Comparison of ENCODE assay signal across 1 cellular context in the genomic region with DNA sequence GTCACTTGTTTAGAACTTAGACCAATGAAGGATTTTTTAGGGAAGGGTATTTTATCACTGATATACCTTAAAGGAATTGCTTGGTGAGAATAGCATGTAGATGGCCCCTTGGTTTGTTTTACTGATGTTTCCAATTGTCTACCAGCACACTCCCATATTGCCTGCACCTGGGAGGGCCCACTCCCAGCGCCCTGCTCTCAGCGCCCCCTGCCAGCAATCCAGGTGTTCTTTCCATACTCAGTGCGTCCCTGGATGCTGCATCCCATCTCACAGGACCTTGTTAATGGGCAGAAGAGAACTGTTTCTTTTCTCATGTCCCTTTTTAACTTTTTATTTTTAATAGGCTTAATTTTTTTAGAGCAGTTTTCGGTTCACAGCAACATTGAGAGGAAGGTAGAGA.
TF ChIP-seq lines count a peak whose summit lies in the region.

No MANE protein-coding gene starts in this region.

TF ChIP-seq in HCT116, 20 proteins besides CTCF, POLR2A, EP300 and RAD21:
- TF ChIP-seq ZFX (IDR thresholded peaks at IDR 0.05) (no peak), ZNF274 (IDR thresholded peaks at IDR 0.05; ENCODE audit: low read depth, low read length) (no peak), SP1 (IDR thresholded peaks at IDR 0.05; ENCODE audit: low read depth) (no peak), TCF7L2 (IDR thresholded peaks at IDR 0.05; ENCODE audit: borderline replicate concordance, extremely low read depth, insufficient read depth, insufficient read length) (no peak), ELF1 (IDR thresholded peaks at IDR 0.05; ENCODE audit: borderline replicate concordance, low read depth) (no peak), CBX3 (IDR thresholded peaks at IDR 0.05; ENCODE audit: low read depth) (no peak), EZH2phosphoT487 (IDR thresholded peaks at IDR 0.05; ENCODE audit: borderline replicate concordance) (no peak), SIN3A (IDR thresholded peaks at IDR 0.05; ENCODE audit: low read depth) (no peak), EZH2 (IDR thresholded peaks at IDR 0.05) (no peak), YY1 (IDR thresholded peaks at IDR 0.05; ENCODE audit: extremely low read depth, insufficient replicate concordance, low read depth, low read length) (no peak), EGR1 (IDR thresholded peaks at IDR 0.05; ENCODE audit: low read depth) (no peak), CEBPB (IDR thresholded peaks at IDR 0.05; ENCODE audit: low read depth) (no peak), JUND (IDR thresholded peaks at IDR 0.05) (no peak), SRF (IDR thresholded peaks at IDR 0.05; ENCODE audit: low read depth) (no peak), POLR2AphosphoS5 (IDR thresholded peaks at IDR 0.05; ENCODE audit: low read depth, low read length) (no peak), FOSL1 (IDR thresholded peaks at IDR 0.05; ENCODE audit: low read depth) (no peak)
- TF ChIP-seq, protein P1, sequence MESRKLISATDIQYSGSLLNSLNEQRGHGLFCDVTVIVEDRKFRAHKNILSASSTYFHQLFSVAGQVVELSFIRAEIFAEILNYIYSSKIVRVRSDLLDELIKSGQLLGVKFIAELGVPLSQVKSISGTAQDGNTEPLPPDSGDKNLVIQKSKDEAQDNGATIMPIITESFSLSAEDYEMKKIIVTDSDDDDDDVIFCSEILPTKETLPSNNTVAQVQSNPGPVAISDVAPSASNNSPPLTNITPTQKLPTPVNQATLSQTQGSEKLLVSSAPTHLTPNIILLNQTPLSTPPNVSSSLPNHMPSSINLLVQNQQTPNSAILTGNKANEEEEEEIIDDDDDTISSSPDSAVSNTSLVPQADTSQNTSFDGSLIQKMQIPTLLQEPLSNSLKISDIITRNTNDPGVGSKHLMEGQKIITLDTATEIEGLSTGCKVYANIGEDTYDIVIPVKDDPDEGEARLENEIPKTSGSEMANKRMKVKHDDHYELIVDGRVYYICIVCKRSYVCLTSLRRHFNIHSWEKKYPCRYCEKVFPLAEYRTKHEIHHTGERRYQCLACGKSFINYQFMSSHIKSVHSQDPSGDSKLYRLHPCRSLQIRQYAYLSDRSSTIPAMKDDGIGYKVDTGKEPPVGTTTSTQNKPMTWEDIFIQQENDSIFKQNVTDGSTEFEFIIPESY (IDR thresholded peaks at IDR 0.05; ENCODE audit: extremely low read depth, insufficient replicate concordance, low read length): no peak
- TF ChIP-seq, protein P2, sequence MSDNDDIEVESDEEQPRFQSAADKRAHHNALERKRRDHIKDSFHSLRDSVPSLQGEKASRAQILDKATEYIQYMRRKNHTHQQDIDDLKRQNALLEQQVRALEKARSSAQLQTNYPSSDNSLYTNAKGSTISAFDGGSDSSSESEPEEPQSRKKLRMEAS (IDR thresholded peaks at IDR 0.05): no peak
- TF ChIP-seq, protein P3, sequence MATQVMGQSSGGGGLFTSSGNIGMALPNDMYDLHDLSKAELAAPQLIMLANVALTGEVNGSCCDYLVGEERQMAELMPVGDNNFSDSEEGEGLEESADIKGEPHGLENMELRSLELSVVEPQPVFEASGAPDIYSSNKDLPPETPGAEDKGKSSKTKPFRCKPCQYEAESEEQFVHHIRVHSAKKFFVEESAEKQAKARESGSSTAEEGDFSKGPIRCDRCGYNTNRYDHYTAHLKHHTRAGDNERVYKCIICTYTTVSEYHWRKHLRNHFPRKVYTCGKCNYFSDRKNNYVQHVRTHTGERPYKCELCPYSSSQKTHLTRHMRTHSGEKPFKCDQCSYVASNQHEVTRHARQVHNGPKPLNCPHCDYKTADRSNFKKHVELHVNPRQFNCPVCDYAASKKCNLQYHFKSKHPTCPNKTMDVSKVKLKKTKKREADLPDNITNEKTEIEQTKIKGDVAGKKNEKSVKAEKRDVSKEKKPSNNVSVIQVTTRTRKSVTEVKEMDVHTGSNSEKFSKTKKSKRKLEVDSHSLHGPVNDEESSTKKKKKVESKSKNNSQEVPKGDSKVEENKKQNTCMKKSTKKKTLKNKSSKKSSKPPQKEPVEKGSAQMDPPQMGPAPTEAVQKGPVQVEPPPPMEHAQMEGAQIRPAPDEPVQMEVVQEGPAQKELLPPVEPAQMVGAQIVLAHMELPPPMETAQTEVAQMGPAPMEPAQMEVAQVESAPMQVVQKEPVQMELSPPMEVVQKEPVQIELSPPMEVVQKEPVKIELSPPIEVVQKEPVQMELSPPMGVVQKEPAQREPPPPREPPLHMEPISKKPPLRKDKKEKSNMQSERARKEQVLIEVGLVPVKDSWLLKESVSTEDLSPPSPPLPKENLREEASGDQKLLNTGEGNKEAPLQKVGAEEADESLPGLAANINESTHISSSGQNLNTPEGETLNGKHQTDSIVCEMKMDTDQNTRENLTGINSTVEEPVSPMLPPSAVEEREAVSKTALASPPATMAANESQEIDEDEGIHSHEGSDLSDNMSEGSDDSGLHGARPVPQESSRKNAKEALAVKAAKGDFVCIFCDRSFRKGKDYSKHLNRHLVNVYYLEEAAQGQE (IDR thresholded peaks at IDR 0.05; ENCODE audit: low read depth): no peak
- TF ChIP-seq, protein P4, sequence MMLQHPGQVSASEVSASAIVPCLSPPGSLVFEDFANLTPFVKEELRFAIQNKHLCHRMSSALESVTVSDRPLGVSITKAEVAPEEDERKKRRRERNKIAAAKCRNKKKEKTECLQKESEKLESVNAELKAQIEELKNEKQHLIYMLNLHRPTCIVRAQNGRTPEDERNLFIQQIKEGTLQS (IDR thresholded peaks at IDR 0.05): no peak
